ENCODE assay signal across 9 cellular contexts in the genomic region with DNA sequence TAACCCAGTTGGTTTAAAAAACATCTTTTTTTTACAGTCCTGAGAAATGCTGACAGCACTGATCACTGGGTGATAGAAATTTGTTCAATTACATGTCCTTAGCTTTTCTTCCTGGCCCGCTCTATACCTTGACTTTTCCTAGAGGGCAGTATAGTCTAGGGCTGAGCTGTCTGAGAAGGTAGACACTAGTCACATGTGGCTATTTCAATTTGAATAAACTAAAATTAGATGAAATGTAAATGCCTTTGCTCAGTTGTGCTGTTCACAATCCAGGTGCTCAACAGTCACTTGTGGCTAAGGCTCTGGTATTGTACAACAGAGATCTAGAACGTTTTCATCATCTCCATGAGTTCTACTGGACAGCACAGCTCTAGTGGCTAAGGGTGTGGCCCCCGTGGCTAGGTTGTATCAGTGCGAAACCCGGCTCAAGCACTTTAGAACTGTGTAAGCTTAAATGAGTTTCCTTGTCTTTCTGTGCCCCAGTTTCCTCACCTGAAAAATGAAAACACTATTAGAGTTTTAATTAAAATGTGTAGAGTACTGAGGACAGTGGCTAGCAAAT.
A peak's percentile ranks its signal among the peaks of the same experiment; 100 is the strongest.
DNase-seq lines count a peak whose midpoint lies in the region; ATAC-seq, FAIRE-seq and TF ChIP-seq lines count a peak whose summit lies in the region.
"Had no signal": no experiment of that assay in that cellular context is flagged by ENCODE, and none has a peak within 500 bp of the region (broad histone marks: within the 10 kb centered on the region; RNA-seq: fewer than 3 reads in every experiment).

No MANE protein-coding gene starts in this region.

- H2BK12ac ChIP-seq in mesenchymal stem cell (ENCODE audit: low read length in 2 of 2) = no peak overlapping the region

- RAD21 ChIA-PET in GM12878 (lab: Charles Lee; ENCODE audit: unreplicated experiment) = interaction anchor here (0.6 to 1.1 kb wide), 4 partner anchors 263 to 387 kb away, joined by 3 to 4 read pairs (median 3); no protein-coding TSS in a partner anchor

- no peak overlapping the region for H4K8ac ChIP-seq in mesenchymal stem cell (ENCODE audit: low read length)

- H2BK15ac ChIP-seq in mesenchymal stem cell (ENCODE audit: low read depth, poor library complexity, severe bottlenecking) = no peak overlapping the region

- FAIRE-seq in GM12878 (lab: Jason Lieb, UNC) = peak; percentile 27

- H3K9ac ChIP-seq in GM12878 (ENCODE audit: control insufficient read depth, insufficient read depth, low read length) = no peak overlapping the region
- H3K9ac ChIP-seq in mesenchymal stem cell (ENCODE audit: low read length) = no peak overlapping the region

- H4K20me1 ChIP-seq in GM12878 (ENCODE audit: control insufficient read depth, insufficient read depth) = no peaks in the 10 kb centered on the region

- H3K23ac ChIP-seq in mesenchymal stem cell (ENCODE audit: low read length in 2 of 2) = no peak overlapping the region

- POLR2A ChIA-PET in GM12878 (lab: Charles Lee) = no interaction called here

- WGBS in GM12878 (ENCODE audit: insufficient coverage, insufficient replicate concordance, low lambda C conversion rate, missing lambda C conversion rate) = 0% methylated on average over 5 of the region's 5 CpGs
- WGBS in mesenchymal stem cell = 88% methylated on average over 5 of the region's 5 CpGs

- H3K4me3 ChIP-seq in GM12878 (no peak overlapping the region), mesenchymal stem cell (ENCODE audit: insufficient read depth in 1 of 2, low read depth in 1 of 2, low read length in 2 of 2) (no peak overlapping the region)

- no peaks in the 10 kb centered on the region for H3K36me3 ChIP-seq in GM12878 (ENCODE audit: control insufficient read depth in 2 of 2, insufficient read depth in 2 of 2, low read length in 1 of 2)
- H3K36me3 ChIP-seq in mesenchymal stem cell (ENCODE audit: control insufficient read depth in 1 of 2, insufficient read depth in 2 of 2, low read depth in 1 of 2, low read length in 2 of 2) = no peaks in the 10 kb centered on the region

- H3K4me2 ChIP-seq in GM12878 (ENCODE audit: control insufficient read depth, insufficient read depth) (no peak overlapping the region), mesenchymal stem cell (ENCODE audit: low read length, poor library complexity, severe bottlenecking) (no peak overlapping the region)

- H3K79me2 ChIP-seq in GM12878 (ENCODE audit: control insufficient read depth, insufficient read depth, low read length) = no peaks in the 10 kb centered on the region

- H2BK5ac ChIP-seq in mesenchymal stem cell (ENCODE audit: low read depth, low read length, poor library complexity, severe bottlenecking) = no peak overlapping the region

- no peaks in the 10 kb centered on the region for H3K79me1 ChIP-seq in mesenchymal stem cell (replicated peaks; ENCODE audit: low read length, poor library complexity, severe bottlenecking)

- no peak overlapping the region for H3K27ac ChIP-seq in GM12878 (ENCODE audit: control insufficient read depth, insufficient read depth)
- no peak overlapping the region for H3K27ac ChIP-seq in mesenchymal stem cell (ENCODE audit: low read length, poor library complexity, severe bottlenecking)

- in situ Hi-C loops in GM12878 (cut with MboI) = loop anchor here (10.0 kb wide), 1 partner anchor 381 kb away; no protein-coding TSS in a partner anchor

- no peak for TF ChIP-seq EP300 in GM12878 (IDR thresholded peaks at IDR 0.05; ENCODE audit: borderline replicate concordance in 1 of 2, control insufficient read depth in 1 of 2, low read depth in 2 of 2, low read length in 2 of 2)

- intact Hi-C loops in GM12878 (cut with micrococcal nuclease; ENCODE audit: unreplicated experiment) = loop anchor here (1.0 to 2.0 kb wide), 3 partner anchors 43 to 387 kb away; no protein-coding TSS in a partner anchor

- H2BK120ac ChIP-seq in mesenchymal stem cell (ENCODE audit: low read depth, low read length) = no peak overlapping the region

- H3K9me3 ChIP-seq in GM12878 (replicated peaks; ENCODE audit: control insufficient read depth, insufficient read depth, low read length) (no peaks in the 10 kb centered on the region), mesenchymal stem cell (ENCODE audit: control insufficient read depth, low read length) (no peaks in the 10 kb centered on the region)

- H3K4me1 ChIP-seq in GM12878 (ENCODE audit: control insufficient read depth, insufficient read depth, low read length) = no peaks in the 10 kb centered on the region
- H3K4me1 ChIP-seq in mesenchymal stem cell (ENCODE audit: control insufficient read depth, insufficient read depth, low read depth, low read length) = no peaks in the 10 kb centered on the region

- SMC1A ChIA-PET in GM12878 (lab: Charles Lee; ENCODE audit: uncharacterized antibody, unreplicated experiment) = interaction anchor here (0.8 to 4.8 kb wide), 6 partner anchors 22 to 387 kb away, joined by 3 to 17 read pairs (median 4); no protein-coding TSS in a partner anchor

- no TSS peak for BruUV-seq in GM12878 (replicated peaks; lab: Mats Ljungman, UMichigan)

- H2AFZ ChIP-seq in GM12878 (ENCODE audit: control insufficient read depth, low read depth, low read length) = no peak overlapping the region
- no peak overlapping the region for H2AFZ ChIP-seq in mesenchymal stem cell (ENCODE audit: low read depth, low read length)

- peaks cover 0 to 3% of the 10 kb centered on the region in 2 experiments; a peak in 1 of 4 replicates for H3K27me3 ChIP-seq in GM12878 (replicated peaks in 1 of 2; ENCODE audit: control insufficient read depth in 2 of 2, insufficient read depth in 2 of 2, low read length in 1 of 2)
- H3K27me3 ChIP-seq in mesenchymal stem cell (ENCODE audit: control insufficient read depth in 1 of 2, insufficient read depth in 1 of 2, low read length in 2 of 2) = no peaks in the 10 kb centered on the region

- CTCF ChIA-PET in GM12878 (lab: Yijun Ruan, JAX) = interaction anchor here (0.9 to 1.7 kb wide), 12 partner anchors 46 to 387 kb away, joined by 3 to 8 read pairs (median 3); no protein-coding TSS in a partner anchor

- H3K4ac ChIP-seq in mesenchymal stem cell (ENCODE audit: low read depth in 1 of 2, low read length in 2 of 2) = no peak overlapping the region

- no peak overlapping the region for H2AK5ac ChIP-seq in mesenchymal stem cell (ENCODE audit: low read length, severe bottlenecking)

- peak; percentile 45 for TF ChIP-seq CTCF in GM12872 (IDR thresholded peaks at IDR 0.05; ENCODE audit: insufficient read depth, low read depth, low read length)
- TF ChIP-seq CTCF in GM12878 (IDR thresholded peaks at IDR 0.05 in 2 of 3, conservative IDR thresholded peaks at IDR 0.05 in 1 of 3; ENCODE audit: control insufficient read depth in 2 of 3, extremely low read depth in 1 of 3, insufficient read depth in 1 of 3, low read depth in 3 of 3, low read length in 3 of 3) = peak; percentile 40 to 46 (median 44); a peak in 5 of 6 replicates

- ATAC-seq in GM21367 (IDR thresholded peaks at IDR 0.05; ENCODE audit: unreplicated experiment) (peak; percentile 95), HG03342 (IDR thresholded peaks at IDR 0.05; ENCODE audit: unreplicated experiment) (peak; percentile 93), GM12878 (peak; percentile 95)

- H4K91ac ChIP-seq in mesenchymal stem cell (ENCODE audit: low read length) = no peak overlapping the region

- DNase-seq in GM12878 (ENCODE audit: low read depth, low spot score) (no peak), mesenchymal stem cell (no peak), cerebellum (ENCODE audit: low spot score) (no peak)
- DNase-seq in stimulated activated CD4-positive, alpha-beta T cell treated with anti-CD3 and anti-CD28 coated beads, Interleukin-4, amount 100 ng/mL, for 4 hours = no peak
- no peak for DNase-seq in activated CD4-positive, CD25-positive, alpha-beta regulatory T cell treated with anti-CD3 and anti-CD28 coated beads, Interleukin-2, amount 50 U/mL, for 72 hours
- DNase-seq: effector CD8-positive, alpha-beta T cell had no signal

- H3K18ac ChIP-seq in mesenchymal stem cell (ENCODE audit: low read depth in 1 of 2, low read length in 2 of 2) = no peak overlapping the region

- no peak overlapping the region for H3K14ac ChIP-seq in mesenchymal stem cell (ENCODE audit: low read length in 2 of 2)

- peak; percentile 67 for TF ChIP-seq RAD21 in GM12878 (IDR thresholded peaks at IDR 0.05; ENCODE audit: insufficient read depth, low read depth, low read length)

- no peak for TF ChIP-seq POLR2A in GM12878 (IDR thresholded peaks at IDR 0.05; ENCODE audit: low read depth, low read length)

TF ChIP-seq in GM12878, 131 proteins besides CTCF, POLR2A, EP300 and RAD21:
- TF ChIP-seq SPI1 (IDR thresholded peaks at IDR 0.05; ENCODE audit: borderline replicate concordance, insufficient read depth, low read depth, low read length) (no peak), BRCA1 (IDR thresholded peaks at IDR 0.05; ENCODE audit: low read depth, low read length) (no peak), SMC3 (IDR thresholded peaks at IDR 0.05; ENCODE audit: borderline replicate concordance, low read length) (peak; percentile 42; the same call in 1 of the 2 replicates), PAX8 (IDR thresholded peaks at IDR 0.05) (no peak), SUPT20H (IDR thresholded peaks at IDR 0.05; ENCODE audit: borderline replicate concordance, control insufficient read depth, low read depth, low read length) (no peak), SIX5 (IDR thresholded peaks at IDR 0.05; ENCODE audit: low read depth, low read length, severe bottlenecking) (no peak), RFX5 (IDR thresholded peaks at IDR 0.05; ENCODE audit: low read depth, low read length) (no peak), TCF3 (IDR thresholded peaks at IDR 0.05; ENCODE audit: borderline replicate concordance, insufficient read depth, low read depth, low read length) (no peak)
- TF ChIP-seq, protein P1, sequence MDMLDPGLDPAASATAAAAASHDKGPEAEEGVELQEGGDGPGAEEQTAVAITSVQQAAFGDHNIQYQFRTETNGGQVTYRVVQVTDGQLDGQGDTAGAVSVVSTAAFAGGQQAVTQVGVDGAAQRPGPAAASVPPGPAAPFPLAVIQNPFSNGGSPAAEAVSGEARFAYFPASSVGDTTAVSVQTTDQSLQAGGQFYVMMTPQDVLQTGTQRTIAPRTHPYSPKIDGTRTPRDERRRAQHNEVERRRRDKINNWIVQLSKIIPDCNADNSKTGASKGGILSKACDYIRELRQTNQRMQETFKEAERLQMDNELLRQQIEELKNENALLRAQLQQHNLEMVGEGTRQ (IDR thresholded peaks at IDR 0.05; ENCODE audit: borderline replicate concordance, low read depth, low read length) = peak; percentile 3; the same call in 1 of the 2 replicates
- TF ChIP-seq, protein P2, sequence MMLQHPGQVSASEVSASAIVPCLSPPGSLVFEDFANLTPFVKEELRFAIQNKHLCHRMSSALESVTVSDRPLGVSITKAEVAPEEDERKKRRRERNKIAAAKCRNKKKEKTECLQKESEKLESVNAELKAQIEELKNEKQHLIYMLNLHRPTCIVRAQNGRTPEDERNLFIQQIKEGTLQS (IDR thresholded peaks at IDR 0.05; ENCODE audit: borderline replicate concordance, extremely low read depth, low read depth, low read length) = no peak
- TF ChIP-seq, protein P3, sequence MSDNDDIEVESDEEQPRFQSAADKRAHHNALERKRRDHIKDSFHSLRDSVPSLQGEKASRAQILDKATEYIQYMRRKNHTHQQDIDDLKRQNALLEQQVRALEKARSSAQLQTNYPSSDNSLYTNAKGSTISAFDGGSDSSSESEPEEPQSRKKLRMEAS (IDR thresholded peaks at IDR 0.05; ENCODE audit: low read depth, low read length) = no peak
